In genomic region chr17:1561420-1562177, GRCh38 we compare ENCODE assay signal across 1 cellular context.
TF ChIP-seq lines count a peak whose summit lies in the region.

No MANE protein-coding gene starts in this region.

TF ChIP-seq in K562, 482 proteins besides CTCF, POLR2A, EP300 and RAD21 (continued from another document):
- TF ChIP-seq, protein P1, sequence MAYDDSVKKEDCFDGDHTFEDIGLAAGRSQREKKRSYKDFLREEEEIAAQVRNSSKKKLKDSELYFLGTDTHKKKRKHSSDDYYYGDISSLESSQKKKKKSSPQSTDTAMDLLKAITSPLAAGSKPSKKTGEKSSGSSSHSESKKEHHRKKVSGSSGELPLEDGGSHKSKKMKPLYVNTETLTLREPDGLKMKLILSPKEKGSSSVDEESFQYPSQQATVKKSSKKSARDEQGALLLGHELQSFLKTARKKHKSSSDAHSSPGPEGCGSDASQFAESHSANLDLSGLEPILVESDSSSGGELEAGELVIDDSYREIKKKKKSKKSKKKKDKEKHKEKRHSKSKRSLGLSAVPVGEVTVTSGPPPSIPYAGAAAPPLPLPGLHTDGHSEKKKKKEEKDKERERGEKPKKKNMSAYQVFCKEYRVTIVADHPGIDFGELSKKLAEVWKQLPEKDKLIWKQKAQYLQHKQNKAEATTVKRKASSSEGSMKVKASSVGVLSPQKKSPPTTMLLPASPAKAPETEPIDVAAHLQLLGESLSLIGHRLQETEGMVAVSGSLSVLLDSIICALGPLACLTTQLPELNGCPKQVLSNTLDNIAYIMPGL (CRISPR knock-in tag; IDR thresholded peaks at IDR 0.05): no peak
- no peak for TF ChIP-seq GTF3C2 (IDR thresholded peaks at IDR 0.05; ENCODE audit: borderline replicate concordance, extremely low read depth, insufficient read length)
